ENCODE assay signal across 16 cellular contexts in the genomic region with DNA sequence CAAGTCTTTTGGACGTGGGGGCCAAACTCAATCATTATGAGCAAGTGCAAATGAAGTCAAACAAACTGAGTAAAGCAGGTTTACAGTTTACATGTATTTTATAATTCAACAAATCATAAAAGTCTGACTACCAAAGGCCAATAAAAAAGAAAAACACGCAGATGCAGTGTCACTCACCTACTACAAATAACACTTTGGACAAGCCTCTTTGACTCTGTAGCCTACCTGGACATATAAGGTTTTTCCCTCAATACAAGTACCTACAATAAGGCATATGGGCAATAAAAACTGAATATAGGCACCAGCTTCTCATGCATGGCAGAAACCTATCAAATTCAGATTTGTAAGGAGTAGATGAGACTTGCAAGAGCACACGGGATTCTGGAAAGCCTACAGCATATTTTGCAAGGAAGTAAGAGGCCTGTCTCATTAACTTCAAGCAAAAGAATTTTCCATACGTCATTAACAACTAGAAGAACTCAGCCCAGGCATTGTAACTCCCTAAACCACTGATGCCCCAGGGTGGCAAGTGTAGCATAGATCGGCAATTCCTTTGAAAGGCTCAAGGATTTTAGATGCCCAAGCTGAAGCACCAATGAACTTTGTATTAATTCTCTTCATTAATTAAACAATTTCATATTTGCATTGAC. TPM values are rescaled to one million over a fixed set of nuclear protein-coding genes. Genes with fewer than 3 reads are reported as not detected.
DNase-seq lines count a peak whose midpoint lies in the region; ATAC-seq and TF ChIP-seq lines count a peak whose summit lies in the region.
"Had no signal": no experiment of that assay in that cellular context is flagged by ENCODE, and none has a peak within 500 bp of the region (broad histone marks: within the 10 kb centered on the region; RNA-seq: fewer than 3 reads in every experiment).

No MANE protein-coding gene starts in this region.

- no peak overlapping the region for H3K14ac ChIP-seq in trophoblast cell (ENCODE audit: low read length)

- WGBS in trophoblast cell (ENCODE audit: extremely low coverage, insufficient coverage, insufficient read length) = no CpG with 5 or more reads among the region's 5 CpGs

- H3F3A ChIP-seq in GM23338 (replicated peaks; ENCODE audit: low read depth) = no peaks in the 10 kb centered on the region

- H3K4me3 ChIP-seq in GM23338 (no peak overlapping the region), trophoblast cell (ENCODE audit: low read depth, low read length) (no peak overlapping the region), upper lobe of right lung (no peak overlapping the region)
- H3K4me3 ChIP-seq: A549, HAP-1 had no signal

- H3K4me3 Mint-ChIP-seq in GM23338 = no peak overlapping the region
- no peak overlapping the region for H3K4me3 Mint-ChIP-seq in activated T-helper 2 cell treated with anti-CD3 and anti-CD28 coated beads, Interferon-gamma antibody, Interleukin-2, Interleukin-4, amounts not matched to agents 10 μg/mL and 5 μg/mL and 100 μg/mL, durations not matched to agents 14 hours and 24 hours and 36 hours (ENCODE audit: low read depth)
- H3K4me3 Mint-ChIP-seq: CD4-positive, alpha-beta T cell had no signal

- no peak overlapping the region for H4K91ac ChIP-seq in trophoblast cell (ENCODE audit: low read depth, low read length)

- no peak for TF ChIP-seq CTCF in GM23338 (conservative IDR thresholded peaks at IDR 0.05; ENCODE audit: low read depth in 2 of 2)
- no peak for TF ChIP-seq CTCF in VCaP (conservative IDR thresholded peaks at IDR 0.05)
- TF ChIP-seq CTCF in upper lobe of right lung (IDR thresholded peaks at IDR 0.05) = no peak

- H3K9me3 ChIP-seq in trophoblast cell (ENCODE audit: insufficient read depth, low read depth, low read length) = peaks cover 1% of the 10 kb centered on the region
- no peaks in the 10 kb centered on the region for H3K9me3 ChIP-seq in upper lobe of right lung
- H3K9me3 ChIP-seq: Caco-2, HAP-1 had no signal

- no peak overlapping the region for H2BK120ac ChIP-seq in trophoblast cell (ENCODE audit: insufficient read depth, low read length, poor library complexity)

- peaks cover 79% of the 10 kb centered on the region for H3K79me2 ChIP-seq in GM23338 (replicated peaks; ENCODE audit: insufficient read depth)
- H3K79me2 ChIP-seq in trophoblast cell (ENCODE audit: control insufficient read depth, insufficient read depth, low read length, poor library complexity) = no peaks in the 10 kb centered on the region

- H3K79me1 ChIP-seq in trophoblast cell (ENCODE audit: low read length) = peaks cover 2% of the 10 kb centered on the region

- no peak for DNase-seq in GM23338 (ENCODE audit: low spot score)
- peak; percentile 66 for DNase-seq in foreskin melanocyte
- no peak for DNase-seq in trophoblast cell
- no peak for DNase-seq in upper lobe of right lung
- no peak for DNase-seq in activated CD4-positive, alpha-beta T cell treated with anti-CD3 and anti-CD28 coated beads for 1 hour
- DNase-seq in globus pallidus (ENCODE audit: low spot score) = no peak
- DNase-seq in activated T-helper 2 cell treated with anti-CD3 and anti-CD28 coated beads, Interferon-gamma antibody, Interleukin-2, Interleukin-4, amounts not matched to agents 10 μg/mL and 5 μg/mL and 100 μg/mL, durations not matched to agents 14 hours and 24 hours and 36 hours (ENCODE audit: low spot score) = no peak
- DNase-seq: AML-193; Caco-2; CD4-positive, alpha-beta T cell had no signal

- H2BK12ac ChIP-seq in trophoblast cell (ENCODE audit: low read length) = no peak overlapping the region

- H3K4ac ChIP-seq in trophoblast cell (ENCODE audit: low read depth, low read length) = peak overlapping the region; percentile 33

- H3K36me3 ChIP-seq in GM23338 (ENCODE audit: insufficient read depth) (no peaks in the 10 kb centered on the region), trophoblast cell (ENCODE audit: control insufficient read depth in 1 of 2, insufficient read depth in 2 of 2, low read length in 2 of 2) (no peaks in the 10 kb centered on the region), upper lobe of right lung (no peaks in the 10 kb centered on the region)
- H3K36me3 ChIP-seq: HAP-1 had no signal

- no peak overlapping the region for H3K27ac ChIP-seq in GM23338 (ENCODE audit: low read depth)
- H3K27ac ChIP-seq in VCaP = peak overlapping the region; percentile 23
- no peak overlapping the region for H3K27ac ChIP-seq in trophoblast cell (ENCODE audit: low read depth, low read length)
- H3K27ac ChIP-seq in upper lobe of right lung = no peak overlapping the region
- H3K27ac ChIP-seq: 22Rv1, A549, C4-2B, HL-60 had no signal

- H3K36me3 Mint-ChIP-seq in GM23338 (ENCODE audit: low read depth) = no peaks in the 10 kb centered on the region
- H3K36me3 Mint-ChIP-seq in activated T-helper 2 cell treated with anti-CD3 and anti-CD28 coated beads, Interferon-gamma antibody, Interleukin-2, Interleukin-4, amounts not matched to agents 10 μg/mL and 5 μg/mL and 100 μg/mL, durations not matched to agents 14 hours and 24 hours and 36 hours (ENCODE audit: low read depth) = no peaks in the 10 kb centered on the region

- H2AFZ ChIP-seq in GM23338 = no peak overlapping the region
- no peak overlapping the region for H2AFZ ChIP-seq in trophoblast cell (ENCODE audit: insufficient read depth, low read length, poor library complexity)

- no peaks in the 10 kb centered on the region; the same call in 1 of the 2 replicates for H4K20me1 ChIP-seq in GM23338 (replicated peaks; ENCODE audit: insufficient read depth)

- no peak overlapping the region for H2BK5ac ChIP-seq in trophoblast cell (ENCODE audit: low read depth, low read length, poor library complexity)

- intact Hi-C loops in upper lobe of right lung (cut with DNase I) = no loop called here
- intact Hi-C loops in activated T-helper 2 cell treated with anti-CD3 and anti-CD28 coated beads, Interferon-gamma antibody, Interleukin-2, Interleukin-4, amounts not matched to agents 10 μg/mL and 5 μg/mL and 100 μg/mL, durations not matched to agents 14 hours and 24 hours and 36 hours (cut with micrococcal nuclease) = no loop called here

- H3K4me1 Mint-ChIP-seq in GM23338 = peaks cover 44% of the 10 kb centered on the region
- H3K4me1 Mint-ChIP-seq in activated T-helper 2 cell treated with anti-CD3 and anti-CD28 coated beads, Interferon-gamma antibody, Interleukin-2, Interleukin-4, amounts not matched to agents 10 μg/mL and 5 μg/mL and 100 μg/mL, durations not matched to agents 14 hours and 24 hours and 36 hours (ENCODE audit: low read depth) = no peaks in the 10 kb centered on the region

- 0 out of 2 replicates have a peak overlapping the region, but pooled peaks have one; percentile 6 for H3K27ac Mint-ChIP-seq in GM23338
- no peak overlapping the region for H3K27ac Mint-ChIP-seq in activated T-helper 2 cell treated with anti-CD3 and anti-CD28 coated beads, Interferon-gamma antibody, Interleukin-2, Interleukin-4, amounts not matched to agents 10 μg/mL and 5 μg/mL and 100 μg/mL, durations not matched to agents 14 hours and 24 hours and 36 hours
- H3K27ac Mint-ChIP-seq: CD4-positive, alpha-beta T cell had no signal

- no peak overlapping the region for H2AK5ac ChIP-seq in trophoblast cell (ENCODE audit: low read length)

- no peaks in the 10 kb centered on the region for H3K9me2 ChIP-seq in GM23338 (ENCODE audit: insufficient read depth)

- H4K12ac ChIP-seq in trophoblast cell (ENCODE audit: low read depth, low read length) = no peak overlapping the region

- H3K4me1 ChIP-seq in GM23338 (ENCODE audit: insufficient read depth) = peaks cover 30% of the 10 kb centered on the region
- H3K4me1 ChIP-seq in trophoblast cell (ENCODE audit: control insufficient read depth in 1 of 2, insufficient read depth in 2 of 2, low read length in 2 of 2) = peaks cover 4 to 5% of the 10 kb centered on the region in 2 experiments
- no peaks in the 10 kb centered on the region for H3K4me1 ChIP-seq in upper lobe of right lung
- H3K4me1 ChIP-seq: A549, Caco-2, HAP-1 had no signal

- no peak overlapping the region for H4K8ac ChIP-seq in trophoblast cell (ENCODE audit: low read depth, low read length)

- no peaks in the 10 kb centered on the region for H3K27me3 Mint-ChIP-seq in GM23338 (ENCODE audit: insufficient read depth, low read depth, poor library complexity)
- H3K27me3 Mint-ChIP-seq in activated T-helper 2 cell treated with anti-CD3 and anti-CD28 coated beads, Interferon-gamma antibody, Interleukin-2, Interleukin-4, amounts not matched to agents 10 μg/mL and 5 μg/mL and 100 μg/mL, durations not matched to agents 14 hours and 24 hours and 36 hours (ENCODE audit: low read depth) = no peaks in the 10 kb centered on the region
- H3K27me3 Mint-ChIP-seq: CD4-positive, alpha-beta T cell had no signal

- H3K23ac ChIP-seq in trophoblast cell (ENCODE audit: low read length) = no peak overlapping the region

- H3K27me3 ChIP-seq in GM23338 (ENCODE audit: insufficient read depth) (no peaks in the 10 kb centered on the region), trophoblast cell (ENCODE audit: insufficient read depth, low read length) (no peaks in the 10 kb centered on the region), upper lobe of right lung (no peaks in the 10 kb centered on the region)

- H3K4me2 ChIP-seq in GM23338 (no peak overlapping the region), trophoblast cell (ENCODE audit: low read length) (no peak overlapping the region)
- H3K4me2 ChIP-seq: A549 had no signal

- no peak overlapping the region for H3K18ac ChIP-seq in trophoblast cell (ENCODE audit: low read length)

- H3K9ac ChIP-seq in trophoblast cell (ENCODE audit: low read length) = no peak overlapping the region

- no peak for ATAC-seq in GM23338
- no peak for ATAC-seq in upper lobe of right lung
- ATAC-seq: A549 had no signal

- no peaks in the 10 kb centered on the region for H3K9me3 Mint-ChIP-seq in GM23338
- no peaks in the 10 kb centered on the region for H3K9me3 Mint-ChIP-seq in activated T-helper 2 cell treated with anti-CD3 and anti-CD28 coated beads, Interferon-gamma antibody, Interleukin-2, Interleukin-4, amounts not matched to agents 10 μg/mL and 5 μg/mL and 100 μg/mL, durations not matched to agents 14 hours and 24 hours and 36 hours

TF ChIP-seq in GM23338, 12 proteins besides CTCF, POLR2A, EP300 and RAD21 (continues in another document):
- TF ChIP-seq JUNB (IDR thresholded peaks at IDR 0.05; ENCODE audit: unreplicated experiment) (no peak), EZH2 (IDR thresholded peaks at IDR 0.05; ENCODE audit: low read depth, unreplicated experiment) (no peak)

RNA-seq across cellular contexts. Expression of a gene that starts 21.7 kb away (rescaled TPM):
- total RNA-seq in GM23338 (2014; rRNA removed; shearing (Covaris generic)) = 34.5 and 54.0 TPM in 2 replicates
- 12.1 and 13.0 TPM in 2 replicates for polyA plus RNA-seq in GM23338 (2016; fragmentation: Nextera tagmentation; extraction: Ambion mirVana)
- polyA plus RNA-seq in trophoblast cell (2013) = 21.9 and 22.3 TPM in 2 replicates
- total RNA-seq in upper lobe of right lung = 29.5 TPM
- total RNA-seq in activated T-helper 2 cell treated with anti-CD3 and anti-CD28 coated beads, Interferon-gamma antibody, Interleukin-2, Interleukin-4, amounts not matched to agents 10 μg/mL and 5 μg/mL and 100 μg/mL, durations not matched to agents 14 hours and 24 hours and 36 hours = 6.0 and 6.8 TPM in 2 replicates
